In the genomic region with DNA sequence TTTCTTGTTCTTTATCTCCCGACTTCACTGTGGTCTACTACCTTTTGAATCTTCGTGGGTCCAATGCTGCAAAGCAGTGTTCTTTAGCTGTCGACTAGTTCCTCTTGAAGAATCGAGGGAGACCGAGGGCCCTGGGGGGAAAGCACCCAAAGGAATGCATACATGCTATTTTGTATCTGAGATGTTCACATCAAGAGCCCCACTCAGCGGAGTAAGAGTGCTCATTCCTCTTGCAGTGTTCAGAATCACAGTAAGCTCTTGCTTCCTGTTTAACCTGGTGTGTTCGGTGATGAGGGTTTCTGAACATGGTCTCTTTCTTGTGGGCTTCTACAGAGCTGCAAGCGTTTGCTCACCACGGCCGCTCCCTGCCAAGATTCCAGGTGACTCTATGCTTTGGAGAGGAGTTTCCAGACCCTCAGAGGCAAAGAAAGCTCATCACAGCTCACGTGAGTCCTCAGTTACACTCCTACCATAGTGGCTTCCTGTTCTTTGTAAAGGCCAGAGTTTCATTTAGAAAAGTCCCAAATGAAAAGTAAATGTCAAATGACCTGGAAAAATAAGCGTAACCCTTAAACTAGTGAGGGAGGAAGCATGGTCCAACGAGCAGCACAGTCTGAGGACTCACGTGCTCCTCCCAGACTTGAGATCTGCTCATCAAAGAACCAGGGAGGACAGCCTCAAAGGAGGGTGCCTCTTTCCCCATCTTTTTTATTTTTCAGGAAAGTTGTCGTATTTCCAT, we compare ENCODE assay signal across 1 cellular context.
TF ChIP-seq lines count a peak whose summit lies in the region.

No MANE protein-coding gene starts in this region.

TF ChIP-seq in GM12878, 131 proteins besides CTCF, POLR2A, EP300 and RAD21 (continued from another document):
- TF ChIP-seq HSF1 (IDR thresholded peaks at IDR 0.05; ENCODE audit: low read depth, low read length) (no peak), HDAC2 (IDR thresholded peaks at IDR 0.05) (no peak), GABPA (IDR thresholded peaks at IDR 0.05; ENCODE audit: low read depth) (no peak), RBBP5 (conservative IDR thresholded peaks at IDR 0.05) (no peak), SUZ12 (IDR thresholded peaks at IDR 0.05; ENCODE audit: unreplicated experiment) (no peak), HDAC6 (IDR thresholded peaks at IDR 0.05; ENCODE audit: unreplicated experiment) (no peak)
- TF ChIP-seq, protein P1, sequence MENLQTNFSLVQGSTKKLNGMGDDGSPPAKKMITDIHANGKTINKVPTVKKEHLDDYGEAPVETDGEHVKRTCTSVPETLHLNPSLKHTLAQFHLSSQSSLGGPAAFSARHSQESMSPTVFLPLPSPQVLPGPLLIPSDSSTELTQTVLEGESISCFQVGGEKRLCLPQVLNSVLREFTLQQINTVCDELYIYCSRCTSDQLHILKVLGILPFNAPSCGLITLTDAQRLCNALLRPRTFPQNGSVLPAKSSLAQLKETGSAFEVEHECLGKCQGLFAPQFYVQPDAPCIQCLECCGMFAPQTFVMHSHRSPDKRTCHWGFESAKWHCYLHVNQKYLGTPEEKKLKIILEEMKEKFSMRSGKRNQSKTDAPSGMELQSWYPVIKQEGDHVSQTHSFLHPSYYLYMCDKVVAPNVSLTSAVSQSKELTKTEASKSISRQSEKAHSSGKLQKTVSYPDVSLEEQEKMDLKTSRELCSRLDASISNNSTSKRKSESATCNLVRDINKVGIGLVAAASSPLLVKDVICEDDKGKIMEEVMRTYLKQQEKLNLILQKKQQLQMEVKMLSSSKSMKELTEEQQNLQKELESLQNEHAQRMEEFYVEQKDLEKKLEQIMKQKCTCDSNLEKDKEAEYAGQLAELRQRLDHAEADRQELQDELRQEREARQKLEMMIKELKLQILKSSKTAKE (IDR thresholded peaks at IDR 0.05; ENCODE audit: low read depth, poor library complexity, severe bottlenecking) = no peak
TF ChIP-seq in GM12878: peak in this region for 10.
